ENCODE assay signal across 13 cellular contexts in genomic region chr2:62423235-62423634, GRCh38.
DNase-seq lines count a peak whose midpoint lies in the region; ATAC-seq, FAIRE-seq and TF ChIP-seq lines count a peak whose summit lies in the region.
"Had no signal": no experiment of that assay in that cellular context is flagged by ENCODE, and none has a peak within 500 bp of the region (broad histone marks: within the 10 kb centered on the region; RNA-seq: fewer than 3 reads in every experiment).

No MANE protein-coding gene starts in this region.

- no peaks in the 10 kb centered on the region for H3K79me2 ChIP-seq in OCI-LY3 (ENCODE audit: low read length)
- no peaks in the 10 kb centered on the region for H3K79me2 ChIP-seq in endothelial cell of umbilical vein (ENCODE audit: control insufficient read depth, insufficient read depth, low read length)

- no peak for ATAC-seq in stimulated activated naive B cell treated with anti-CD40 and anti-IgM and Interleukin-4, amounts not matched to agents 10 μg/mL and 1 μg/mL and 100 μg/mL, for 72 hours (replicated peaks)

- H3K9me3 ChIP-seq in OCI-LY3 (ENCODE audit: insufficient read depth, low read length) = no peaks in the 10 kb centered on the region
- no peaks in the 10 kb centered on the region for H3K9me3 ChIP-seq in endothelial cell of umbilical vein (replicated peaks; ENCODE audit: control insufficient read depth, insufficient read depth, low read length)
- H3K9me3 ChIP-seq: tibial artery had no signal

- no peaks in the 10 kb centered on the region for H3K4me1 Mint-ChIP-seq in neural crest cell
- no peaks in the 10 kb centered on the region for H3K4me1 Mint-ChIP-seq in stimulated activated naive B cell treated with anti-CD40 and anti-IgM and Interleukin-4, amounts not matched to agents 10 μg/mL and 1 μg/mL and 100 μg/mL, for 72 hours

- H4K20me1 ChIP-seq in OCI-LY3 (ENCODE audit: insufficient read depth, low read length) (no peaks in the 10 kb centered on the region), endothelial cell of umbilical vein (replicated peaks; ENCODE audit: control insufficient read depth, extremely low read depth, insufficient read depth, low read length) (no peaks in the 10 kb centered on the region)

- no peak overlapping the region for H3K4me3 Mint-ChIP-seq in neural crest cell
- H3K4me3 Mint-ChIP-seq in stimulated activated naive B cell treated with anti-CD40 and anti-IgM and Interleukin-4, amounts not matched to agents 10 μg/mL and 1 μg/mL and 100 μg/mL, for 72 hours = no peak overlapping the region

- no peak overlapping the region for H3K27ac ChIP-seq in OCI-LY3 (ENCODE audit: low read length)
- H3K27ac ChIP-seq in endothelial cell of umbilical vein (ENCODE audit: insufficient read depth, low read depth, low read length) = no peak overlapping the region
- H3K27ac ChIP-seq: tibial artery had no signal

- peak; percentile 53 for FAIRE-seq in endothelial cell of umbilical vein (lab: Jason Lieb, UNC)
- no peak for FAIRE-seq in GM12892 (lab: Jason Lieb, UNC)

- no peaks in the 10 kb centered on the region for H3K9me1 ChIP-seq in endothelial cell of umbilical vein (replicated peaks; ENCODE audit: control insufficient read depth, extremely low read depth, insufficient read depth, low read length)

- H3K27ac Mint-ChIP-seq in neural crest cell (ENCODE audit: unreplicated experiment) = no peak overlapping the region
- H3K27ac Mint-ChIP-seq in stimulated activated naive B cell treated with anti-CD40 and anti-IgM and Interleukin-4, amounts not matched to agents 10 μg/mL and 1 μg/mL and 100 μg/mL, for 72 hours = no peak overlapping the region

- H3K36me3 ChIP-seq in OCI-LY3 (replicated peaks; ENCODE audit: low read depth, low read length) = no peaks in the 10 kb centered on the region
- no peaks in the 10 kb centered on the region for H3K36me3 ChIP-seq in endothelial cell of umbilical vein (ENCODE audit: control insufficient read depth in 2 of 2, extremely low read depth in 1 of 2, insufficient read depth in 2 of 2, low read length in 2 of 2)
- H3K36me3 ChIP-seq: tibial artery had no signal

- H3K4me1 ChIP-seq in OCI-LY3 (ENCODE audit: low read length) = no peaks in the 10 kb centered on the region
- H3K4me1 ChIP-seq in endothelial cell of umbilical vein (ENCODE audit: control insufficient read depth, extremely low read depth, insufficient read depth, low read length) = no peaks in the 10 kb centered on the region
- H3K4me1 ChIP-seq: tibial artery had no signal

- no peaks in the 10 kb centered on the region for H3K27me3 ChIP-seq in OCI-LY3 (ENCODE audit: low read depth, low read length)
- peaks cover 0 to 4% of the 10 kb centered on the region in 2 experiments for H3K27me3 ChIP-seq in endothelial cell of umbilical vein (ENCODE audit: control insufficient read depth in 2 of 2, insufficient read depth in 2 of 2, low read length in 2 of 2)
- H3K27me3 ChIP-seq: tibial artery had no signal

- CTCF ChIA-PET in endothelial cell of umbilical vein (lab: Charles Lee) (interaction anchor here (1.3 kb wide), 1 partner anchor 12 kb away, joined by 3 read pairs; no protein-coding TSS in a partner anchor), HEK293T (lab: Yijun Ruan, JAX) (no interaction called here)

- DNase-seq in ELR (ENCODE audit: low read depth) (peak; percentile 39), endothelial cell of umbilical vein (ENCODE audit: low read depth, low spot score) (no peak), neural crest cell (ENCODE audit: low read depth, low spot score) (no peak), HEK293T (ENCODE audit: extremely low spot score) (no peak), GM12892 (ENCODE audit: insufficient read length) (no peak), activated gamma-delta T cell (lab: John Stamatoyannopoulos, UW) (no peak)
- DNase-seq in stimulated activated naive B cell treated with anti-CD40 and anti-IgM and Interleukin-4, amounts not matched to agents 10 μg/mL and 1 μg/mL and 100 μg/mL, for 72 hours = no peak
- DNase-seq: activated CD4-positive, alpha-beta T cell treated with anti-CD3 and anti-CD28 coated beads for 1 hour; activated effector memory CD4-positive, alpha-beta T cell treated with Interleukin-2 at 50 U/mL for 16 hours; DMS79 treated with DMSO at 0.1 percent for 48 hours; stimulated activated CD4-positive, alpha-beta T cell treated with anti-CD3 and anti-CD28 coated beads, Interleukin-1b, Interleukin-23, amount 100 ng/mL, for 48 hours; tibial artery had no signal

- BruUV-seq in endothelial cell of umbilical vein (replicated peaks; lab: Mats Ljungman, UMichigan) = no TSS peak

- intact Hi-C loops in endothelial cell of umbilical vein (cut with micrococcal nuclease) = loop anchor here (1.0 kb wide), 1 partner anchor 352 kb away; no protein-coding TSS in a partner anchor

- H2AFZ ChIP-seq in OCI-LY3 (ENCODE audit: low read depth, low read length) = no peak overlapping the region
- no peak overlapping the region for H2AFZ ChIP-seq in endothelial cell of umbilical vein (ENCODE audit: low read depth, low read length)

- H3K4me2 ChIP-seq in OCI-LY3 (ENCODE audit: low read length) (no peak overlapping the region), endothelial cell of umbilical vein (ENCODE audit: insufficient read depth, low read length) (no peak overlapping the region)

- peaks cover 12% of the 10 kb centered on the region for H3K36me3 Mint-ChIP-seq in neural crest cell (ENCODE audit: low read depth)
- peaks cover 0 to 4% of the 10 kb centered on the region in 2 donors for H3K36me3 Mint-ChIP-seq in stimulated activated naive B cell treated with anti-CD40 and anti-IgM and Interleukin-4, amounts not matched to agents 10 μg/mL and 1 μg/mL and 100 μg/mL, for 72 hours

- H3K4me3 ChIP-seq in OCI-LY3 (ENCODE audit: low read length) = no peak overlapping the region
- no peak overlapping the region for H3K4me3 ChIP-seq in endothelial cell of umbilical vein (replicated peaks in 1 of 3; ENCODE audit: insufficient read depth in 1 of 3, low read depth in 1 of 3, low read length in 3 of 3)
- H3K4me3 ChIP-seq: tibial artery had no signal

- TF ChIP-seq CTCF in OCI-LY3 (IDR thresholded peaks at IDR 0.05; ENCODE audit: low read depth, low read length) (peak; percentile 25), endothelial cell of umbilical vein (IDR thresholded peaks at IDR 0.05; ENCODE audit: extremely low read depth in 1 of 2, insufficient read depth in 1 of 2, low read depth in 1 of 2, low read length in 2 of 2) (peak in 1 of 2 donors; percentile 21), neural crest cell (conservative IDR thresholded peaks at IDR 0.05) (peak; percentile 40)

- H3K9ac ChIP-seq in OCI-LY3 (ENCODE audit: low read length) (no peak overlapping the region), endothelial cell of umbilical vein (replicated peaks; ENCODE audit: extremely low read depth, insufficient read depth, low read length) (no peak overlapping the region)

- peaks cover 18% of the 10 kb centered on the region for H3K9me3 Mint-ChIP-seq in neural crest cell
- H3K9me3 Mint-ChIP-seq in stimulated activated naive B cell treated with anti-CD40 and anti-IgM and Interleukin-4, amounts not matched to agents 10 μg/mL and 1 μg/mL and 100 μg/mL, for 72 hours = peaks cover 6 to 8% of the 10 kb centered on the region in 2 donors

- dilution Hi-C loops in endothelial cell of umbilical vein (cut with MboI; ENCODE audit: extremely low pct_ligation_motif_present, low sequenced_read_pairs) = no loop called here

- no peaks in the 10 kb centered on the region for H3K27me3 Mint-ChIP-seq in neural crest cell (ENCODE audit: low read depth)
- no peaks in the 10 kb centered on the region for H3K27me3 Mint-ChIP-seq in stimulated activated naive B cell treated with anti-CD40 and anti-IgM and Interleukin-4, amounts not matched to agents 10 μg/mL and 1 μg/mL and 100 μg/mL, for 72 hours

- POLR2A ChIA-PET in endothelial cell of umbilical vein (lab: Charles Lee) (no interaction called here), HEK293T (lab: Yijun Ruan, JAX) (no interaction called here)

- TF ChIP-seq POLR2A in endothelial cell of umbilical vein (IDR thresholded peaks at IDR 0.05; ENCODE audit: low read depth, low read length) = no peak
- no peak for TF ChIP-seq POLR2A in GM12892 (IDR thresholded peaks at IDR 0.05; ENCODE audit: low read depth, low read length)

TF ChIP-seq in endothelial cell of umbilical vein, 7 proteins besides CTCF, POLR2A, EP300 and RAD21:
- TF ChIP-seq JUN (IDR thresholded peaks at IDR 0.05; ENCODE audit: borderline replicate concordance, insufficient read depth, insufficient read length, low read depth) = no peak
- TF ChIP-seq FOS (IDR thresholded peaks at IDR 0.05; ENCODE audit: borderline replicate concordance, insufficient read depth, low read length) = no peak
- no peak for TF ChIP-seq GATA2 (IDR thresholded peaks at IDR 0.05; ENCODE audit: insufficient read depth, insufficient read length, low read depth, low read length)
- no peak for TF ChIP-seq EZH2 (IDR thresholded peaks at IDR 0.05; ENCODE audit: borderline replicate concordance, low read depth, low read length, severe bottlenecking)

TF ChIP-seq in HEK293T, 16 proteins besides CTCF, POLR2A, EP300 and RAD21:
- no peak for TF ChIP-seq FOXA1 (IDR thresholded peaks at IDR 0.05)
